Comparison of ENCODE assay signal across 1 cellular context in genomic region chr15:57352535-57353316, GRCh38.
A peak's percentile ranks its signal among the peaks of the same experiment; 100 is the strongest.
TF ChIP-seq lines count a peak whose summit lies in the region.

No MANE protein-coding gene starts in this region.

TF ChIP-seq in HepG2, 621 proteins besides CTCF, POLR2A, EP300 and RAD21 (continued from another document and continues in another):
- no peak for TF ChIP-seq ATF6 (CRISPR knock-in tag; conservative IDR thresholded peaks at IDR 0.05)
- TF ChIP-seq ZNF382 (CRISPR knock-in tag; IDR thresholded peaks at IDR 0.05; ENCODE audit: borderline replicate concordance) = no peak
- TF ChIP-seq BCL6 (CRISPR knock-in tag; IDR thresholded peaks at IDR 0.05) = no peak
- 0 out of 2 replicates have a peak, but pooled peaks have one; percentile 45 for TF ChIP-seq ZNF772 (CRISPR knock-in tag; IDR thresholded peaks at IDR 0.05)
- 0 out of 2 replicates have a peak, but pooled peaks have one; percentile 5 for TF ChIP-seq TARDBP (CRISPR knock-in tag; IDR thresholded peaks at IDR 0.05)
- no peak for TF ChIP-seq ZNF839 (CRISPR knock-in tag; IDR thresholded peaks at IDR 0.05; ENCODE audit: borderline replicate concordance)
- TF ChIP-seq LBX2 (CRISPR knock-in tag; IDR thresholded peaks at IDR 0.05; ENCODE audit: borderline replicate concordance) = no peak
- TF ChIP-seq, protein P1, sequence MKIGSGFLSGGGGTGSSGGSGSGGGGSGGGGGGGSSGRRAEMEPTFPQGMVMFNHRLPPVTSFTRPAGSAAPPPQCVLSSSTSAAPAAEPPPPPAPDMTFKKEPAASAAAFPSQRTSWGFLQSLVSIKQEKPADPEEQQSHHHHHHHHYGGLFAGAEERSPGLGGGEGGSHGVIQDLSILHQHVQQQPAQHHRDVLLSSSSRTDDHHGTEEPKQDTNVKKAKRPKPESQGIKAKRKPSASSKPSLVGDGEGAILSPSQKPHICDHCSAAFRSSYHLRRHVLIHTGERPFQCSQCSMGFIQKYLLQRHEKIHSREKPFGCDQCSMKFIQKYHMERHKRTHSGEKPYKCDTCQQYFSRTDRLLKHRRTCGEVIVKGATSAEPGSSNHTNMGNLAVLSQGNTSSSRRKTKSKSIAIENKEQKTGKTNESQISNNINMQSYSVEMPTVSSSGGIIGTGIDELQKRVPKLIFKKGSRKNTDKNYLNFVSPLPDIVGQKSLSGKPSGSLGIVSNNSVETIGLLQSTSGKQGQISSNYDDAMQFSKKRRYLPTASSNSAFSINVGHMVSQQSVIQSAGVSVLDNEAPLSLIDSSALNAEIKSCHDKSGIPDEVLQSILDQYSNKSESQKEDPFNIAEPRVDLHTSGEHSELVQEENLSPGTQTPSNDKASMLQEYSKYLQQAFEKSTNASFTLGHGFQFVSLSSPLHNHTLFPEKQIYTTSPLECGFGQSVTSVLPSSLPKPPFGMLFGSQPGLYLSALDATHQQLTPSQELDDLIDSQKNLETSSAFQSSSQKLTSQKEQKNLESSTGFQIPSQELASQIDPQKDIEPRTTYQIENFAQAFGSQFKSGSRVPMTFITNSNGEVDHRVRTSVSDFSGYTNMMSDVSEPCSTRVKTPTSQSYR (CRISPR knock-in tag; IDR thresholded peaks at IDR 0.05; ENCODE audit: borderline replicate concordance) = 0 out of 2 replicates have a peak, but pooled peaks have one; percentile 10
- TF ChIP-seq ZNF674 (CRISPR knock-in tag; IDR thresholded peaks at IDR 0.05; ENCODE audit: low read depth) = no peak
- no peak for TF ChIP-seq PTBP1 (IDR thresholded peaks at IDR 0.05; ENCODE audit: low read depth, low read length, poor library complexity, severe bottlenecking)
- TF ChIP-seq, protein P2, sequence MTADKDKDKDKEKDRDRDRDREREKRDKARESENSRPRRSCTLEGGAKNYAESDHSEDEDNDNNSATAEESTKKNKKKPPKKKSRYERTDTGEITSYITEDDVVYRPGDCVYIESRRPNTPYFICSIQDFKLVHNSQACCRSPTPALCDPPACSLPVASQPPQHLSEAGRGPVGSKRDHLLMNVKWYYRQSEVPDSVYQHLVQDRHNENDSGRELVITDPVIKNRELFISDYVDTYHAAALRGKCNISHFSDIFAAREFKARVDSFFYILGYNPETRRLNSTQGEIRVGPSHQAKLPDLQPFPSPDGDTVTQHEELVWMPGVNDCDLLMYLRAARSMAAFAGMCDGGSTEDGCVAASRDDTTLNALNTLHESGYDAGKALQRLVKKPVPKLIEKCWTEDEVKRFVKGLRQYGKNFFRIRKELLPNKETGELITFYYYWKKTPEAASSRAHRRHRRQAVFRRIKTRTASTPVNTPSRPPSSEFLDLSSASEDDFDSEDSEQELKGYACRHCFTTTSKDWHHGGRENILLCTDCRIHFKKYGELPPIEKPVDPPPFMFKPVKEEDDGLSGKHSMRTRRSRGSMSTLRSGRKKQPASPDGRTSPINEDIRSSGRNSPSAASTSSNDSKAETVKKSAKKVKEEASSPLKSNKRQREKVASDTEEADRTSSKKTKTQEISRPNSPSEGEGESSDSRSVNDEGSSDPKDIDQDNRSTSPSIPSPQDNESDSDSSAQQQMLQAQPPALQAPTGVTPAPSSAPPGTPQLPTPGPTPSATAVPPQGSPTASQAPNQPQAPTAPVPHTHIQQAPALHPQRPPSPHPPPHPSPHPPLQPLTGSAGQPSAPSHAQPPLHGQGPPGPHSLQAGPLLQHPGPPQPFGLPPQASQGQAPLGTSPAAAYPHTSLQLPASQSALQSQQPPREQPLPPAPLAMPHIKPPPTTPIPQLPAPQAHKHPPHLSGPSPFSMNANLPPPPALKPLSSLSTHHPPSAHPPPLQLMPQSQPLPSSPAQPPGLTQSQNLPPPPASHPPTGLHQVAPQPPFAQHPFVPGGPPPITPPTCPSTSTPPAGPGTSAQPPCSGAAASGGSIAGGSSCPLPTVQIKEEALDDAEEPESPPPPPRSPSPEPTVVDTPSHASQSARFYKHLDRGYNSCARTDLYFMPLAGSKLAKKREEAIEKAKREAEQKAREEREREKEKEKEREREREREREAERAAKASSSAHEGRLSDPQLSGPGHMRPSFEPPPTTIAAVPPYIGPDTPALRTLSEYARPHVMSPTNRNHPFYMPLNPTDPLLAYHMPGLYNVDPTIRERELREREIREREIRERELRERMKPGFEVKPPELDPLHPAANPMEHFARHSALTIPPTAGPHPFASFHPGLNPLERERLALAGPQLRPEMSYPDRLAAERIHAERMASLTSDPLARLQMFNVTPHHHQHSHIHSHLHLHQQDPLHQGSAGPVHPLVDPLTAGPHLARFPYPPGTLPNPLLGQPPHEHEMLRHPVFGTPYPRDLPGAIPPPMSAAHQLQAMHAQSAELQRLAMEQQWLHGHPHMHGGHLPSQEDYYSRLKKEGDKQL (CRISPR knock-in tag; IDR thresholded peaks at IDR 0.05; ENCODE audit: low read depth) = no peak
- TF ChIP-seq ZFP37 (CRISPR knock-in tag; IDR thresholded peaks at IDR 0.05; ENCODE audit: borderline replicate concordance) = no peak
- no peak for TF ChIP-seq ZNF547 (CRISPR knock-in tag; IDR thresholded peaks at IDR 0.05)
- no peak for TF ChIP-seq HES4 (CRISPR knock-in tag; IDR thresholded peaks at IDR 0.05; ENCODE audit: borderline replicate concordance)
- TF ChIP-seq ZNF543 (CRISPR knock-in tag; IDR thresholded peaks at IDR 0.05) = peak; percentile 39; the same call in 1 of the 2 replicates
- TF ChIP-seq ZNF569 (CRISPR knock-in tag; IDR thresholded peaks at IDR 0.05; ENCODE audit: borderline replicate concordance) = no peak
- TF ChIP-seq ZNF775 (CRISPR knock-in tag; IDR thresholded peaks at IDR 0.05; ENCODE audit: borderline replicate concordance) = no peak
- no peak for TF ChIP-seq ZNF615 (CRISPR knock-in tag; IDR thresholded peaks at IDR 0.05; ENCODE audit: borderline replicate concordance)
- no peak for TF ChIP-seq ZMYM4 (CRISPR knock-in tag; IDR thresholded peaks at IDR 0.05)
- TF ChIP-seq CEBPG (CRISPR knock-in tag; IDR thresholded peaks at IDR 0.05) = peak; percentile 60
- peak; percentile 36; the same call in 1 of the 2 replicates for TF ChIP-seq HOXA3 (CRISPR knock-in tag; IDR thresholded peaks at IDR 0.05)
- TF ChIP-seq ELF4 (CRISPR knock-in tag; IDR thresholded peaks at IDR 0.05; ENCODE audit: borderline replicate concordance) = no peak
- TF ChIP-seq SOX6 (IDR thresholded peaks at IDR 0.05) = no peak
- TF ChIP-seq SOX6 (CRISPR knock-in tag; IDR thresholded peaks at IDR 0.05) = peak; percentile 45; the same call in 1 of the 2 replicates
- TF ChIP-seq ATF1 (CRISPR knock-in tag; IDR thresholded peaks at IDR 0.05) = no peak
- TF ChIP-seq BRCA1 (CRISPR knock-in tag; IDR thresholded peaks at IDR 0.05) = no peak
- TF ChIP-seq ZNF580 (CRISPR knock-in tag; IDR thresholded peaks at IDR 0.05; ENCODE audit: borderline replicate concordance, low read depth) = 0 out of 2 replicates have a peak, but pooled peaks have one; percentile 39
- no peak for TF ChIP-seq KLF15 (CRISPR knock-in tag; IDR thresholded peaks at IDR 0.05; ENCODE audit: borderline replicate concordance)
- TF ChIP-seq TGIF2 (CRISPR knock-in tag; IDR thresholded peaks at IDR 0.05) = 0 out of 2 replicates have a peak, but pooled peaks have one; percentile 36
- 0 out of 2 replicates have a peak, but pooled peaks have one; percentile 16 for TF ChIP-seq DPF2 (CRISPR knock-in tag; IDR thresholded peaks at IDR 0.05; ENCODE audit: borderline replicate concordance, low read depth)
- no peak for TF ChIP-seq BCL3 (CRISPR knock-in tag; IDR thresholded peaks at IDR 0.05)
- no peak for TF ChIP-seq ZBTB43 (CRISPR knock-in tag; conservative IDR thresholded peaks at IDR 0.05)
- no peak for TF ChIP-seq ZNF879 (CRISPR knock-in tag; IDR thresholded peaks at IDR 0.05)
- no peak for TF ChIP-seq BRF2 (CRISPR knock-in tag; IDR thresholded peaks at IDR 0.05)
- no peak for TF ChIP-seq CHD2 (IDR thresholded peaks at IDR 0.05; ENCODE audit: low read depth, low read length)
- TF ChIP-seq, protein P3, sequence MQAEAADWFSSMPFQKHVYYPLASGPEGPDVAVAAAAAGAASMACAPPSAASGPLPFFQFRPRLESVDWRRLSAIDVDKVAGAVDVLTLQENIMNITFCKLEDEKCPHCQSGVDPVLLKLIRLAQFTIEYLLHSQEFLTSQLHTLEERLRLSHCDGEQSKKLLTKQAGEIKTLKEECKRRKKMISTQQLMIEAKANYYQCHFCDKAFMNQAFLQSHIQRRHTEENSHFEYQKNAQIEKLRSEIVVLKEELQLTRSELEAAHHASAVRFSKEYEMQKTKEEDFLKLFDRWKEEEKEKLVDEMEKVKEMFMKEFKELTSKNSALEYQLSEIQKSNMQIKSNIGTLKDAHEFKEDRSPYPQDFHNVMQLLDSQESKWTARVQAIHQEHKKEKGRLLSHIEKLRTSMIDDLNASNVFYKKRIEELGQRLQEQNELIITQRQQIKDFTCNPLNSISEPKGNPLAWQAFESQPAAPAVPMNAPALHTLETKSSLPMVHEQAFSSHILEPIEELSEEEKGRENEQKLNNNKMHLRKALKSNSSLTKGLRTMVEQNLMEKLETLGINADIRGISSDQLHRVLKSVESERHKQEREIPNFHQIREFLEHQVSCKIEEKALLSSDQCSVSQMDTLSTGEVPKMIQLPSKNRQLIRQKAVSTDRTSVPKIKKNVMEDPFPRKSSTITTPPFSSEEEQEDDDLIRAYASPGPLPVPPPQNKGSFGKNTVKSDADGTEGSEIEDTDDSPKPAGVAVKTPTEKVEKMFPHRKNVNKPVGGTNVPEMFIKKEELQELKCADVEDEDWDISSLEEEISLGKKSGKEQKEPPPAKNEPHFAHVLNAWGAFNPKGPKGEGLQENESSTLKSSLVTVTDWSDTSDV (CRISPR knock-in tag; IDR thresholded peaks at IDR 0.05) = no peak
- peak; percentile 8; the same call in 1 of the 2 replicates for TF ChIP-seq FOXA3 (CRISPR knock-in tag; IDR thresholded peaks at IDR 0.05)
- TF ChIP-seq ZNF546 (CRISPR knock-in tag; conservative IDR thresholded peaks at IDR 0.05) = no peak
- no peak for TF ChIP-seq ZNF326 (CRISPR knock-in tag; IDR thresholded peaks at IDR 0.05; ENCODE audit: borderline replicate concordance)
- no peak for TF ChIP-seq ZNF776 (CRISPR knock-in tag; IDR thresholded peaks at IDR 0.05)
- TF ChIP-seq REPIN1 (CRISPR knock-in tag; IDR thresholded peaks at IDR 0.05; ENCODE audit: borderline replicate concordance, low read depth) = no peak
- TF ChIP-seq GATAD2A (CRISPR knock-in tag; IDR thresholded peaks at IDR 0.05) = peak; percentile 40; the same call in 1 of the 2 replicates
- no peak for TF ChIP-seq TRIM22 (IDR thresholded peaks at IDR 0.05)
- no peak for TF ChIP-seq MAFF (IDR thresholded peaks at IDR 0.05; ENCODE audit: low read depth, low read length)
- peak; percentile 16; the same call in 1 of the 2 replicates for TF ChIP-seq PITX1 (CRISPR knock-in tag; IDR thresholded peaks at IDR 0.05)
- no peak for TF ChIP-seq ZNF441 (CRISPR knock-in tag; IDR thresholded peaks at IDR 0.05; ENCODE audit: borderline replicate concordance)
- no peak for TF ChIP-seq SOX5 (CRISPR knock-in tag; IDR thresholded peaks at IDR 0.05; ENCODE audit: borderline replicate concordance)
